ENCODE assay signal across 6 cellular contexts in the genomic region with DNA sequence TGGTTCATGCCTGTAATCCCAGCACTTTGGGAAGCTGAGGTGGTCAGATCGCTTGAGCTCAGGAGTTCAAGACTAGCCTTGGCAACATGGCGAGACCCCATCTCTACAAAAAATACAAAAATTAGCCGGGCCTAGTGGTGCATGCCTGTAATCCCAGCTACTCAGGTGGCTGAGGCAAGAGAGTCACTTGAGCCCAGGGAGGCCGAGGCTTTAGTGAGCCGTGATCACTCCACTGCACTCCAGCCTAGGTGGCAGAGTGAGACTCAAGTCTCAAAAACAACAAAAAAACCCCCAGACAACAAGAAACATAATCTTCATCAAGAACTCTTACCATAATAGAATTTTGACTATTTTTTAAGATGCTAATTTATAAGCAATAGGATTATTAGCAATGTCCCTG.
A peak's percentile ranks its signal among the peaks of the same experiment; 100 is the strongest.
DNase-seq lines count a peak whose midpoint lies in the region; ATAC-seq, FAIRE-seq and TF ChIP-seq lines count a peak whose summit lies in the region.
"Not testable (repeated sequence)": the region's sequence is repeated elsewhere in the genome, so short reads cannot be mapped to it uniquely, and the experiment has no call there.

No MANE protein-coding gene starts in this region.

- TF ChIP-seq CTCF in coronary artery (IDR thresholded peaks at IDR 0.05); endothelial cell of umbilical vein (IDR thresholded peaks at IDR 0.05; ENCODE audit: extremely low read depth in 1 of 2, insufficient read depth in 1 of 2, low read depth in 1 of 2, low read length in 2 of 2); thyroid gland (IDR thresholded peaks at IDR 0.05); upper lobe of right lung (IDR thresholded peaks at IDR 0.05): not testable (repeated sequence)

- H2AK5ac ChIP-seq in mesenchymal stem cell (ENCODE audit: low read length, severe bottlenecking), result not testable (repeated sequence)

- H3K4me3 ChIP-seq in coronary artery; endothelial cell of umbilical vein (replicated peaks in 1 of 3; ENCODE audit: insufficient read depth in 1 of 3, low read depth in 1 of 3, low read length in 3 of 3); mesenchymal stem cell (ENCODE audit: insufficient read depth in 1 of 2, low read depth in 1 of 2, low read length in 2 of 2); thyroid gland (replicated peaks in 1 of 3); upper lobe of right lung: not testable (repeated sequence)

- 100% methylated on average over 5 of the region's 5 CpGs for WGBS in mesenchymal stem cell
- 50 to 74% methylated on average over 5 of the region's 5 CpGs for whole genome bisulfite sequencing in thyroid gland, 2 donors

- not testable (repeated sequence) for H3K4me1 ChIP-seq in endothelial cell of umbilical vein (ENCODE audit: control insufficient read depth, extremely low read depth, insufficient read depth, low read length); upper lobe of right lung
- H3K4me1 ChIP-seq in mesenchymal stem cell (ENCODE audit: control insufficient read depth, insufficient read depth, low read depth, low read length) (peaks cover 13% of the 10 kb centered on the region), thyroid gland (peaks cover 17 to 43% of the 10 kb centered on the region in 2 donors)

- not testable (repeated sequence) for H3K79me1 ChIP-seq in mesenchymal stem cell (replicated peaks; ENCODE audit: low read length, poor library complexity, severe bottlenecking)

- FAIRE-seq in endothelial cell of umbilical vein (lab: Jason Lieb, UNC), result peak; percentile 18

- BruUV-seq in endothelial cell of umbilical vein (replicated peaks; lab: Mats Ljungman, UMichigan), result not testable (repeated sequence)

- H4K91ac ChIP-seq in mesenchymal stem cell (ENCODE audit: low read length), result not testable (repeated sequence)

- not testable (repeated sequence) for H2BK5ac ChIP-seq in mesenchymal stem cell (ENCODE audit: low read depth, low read length, poor library complexity, severe bottlenecking)

- H2BK12ac ChIP-seq in mesenchymal stem cell (ENCODE audit: low read length in 2 of 2), result not testable (repeated sequence)

- dilution Hi-C loops in endothelial cell of umbilical vein (cut with MboI; ENCODE audit: extremely low pct_ligation_motif_present, low sequenced_read_pairs), result not testable (repeated sequence)

- not testable (repeated sequence) for H2AFZ ChIP-seq in endothelial cell of umbilical vein (ENCODE audit: low read depth, low read length); mesenchymal stem cell (ENCODE audit: low read depth, low read length)

- H2BK120ac ChIP-seq in mesenchymal stem cell (ENCODE audit: low read depth, low read length), result not testable (repeated sequence)

- not testable (repeated sequence) for H3K9me3 ChIP-seq in endothelial cell of umbilical vein (replicated peaks; ENCODE audit: control insufficient read depth, insufficient read depth, low read length); mesenchymal stem cell (ENCODE audit: control insufficient read depth, low read length); thyroid gland; upper lobe of right lung

- ATAC-seq in upper lobe of right lung, result not testable (repeated sequence)

- not testable (repeated sequence) for H3K79me2 ChIP-seq in endothelial cell of umbilical vein (ENCODE audit: control insufficient read depth, insufficient read depth, low read length)

- not testable (repeated sequence) for H4K8ac ChIP-seq in mesenchymal stem cell (ENCODE audit: low read length)

- not testable (repeated sequence) for H4K20me1 ChIP-seq in endothelial cell of umbilical vein (replicated peaks; ENCODE audit: control insufficient read depth, extremely low read depth, insufficient read depth, low read length)

- POLR2A ChIA-PET in endothelial cell of umbilical vein (lab: Charles Lee), result not testable (repeated sequence)

- not testable (repeated sequence) for H3K14ac ChIP-seq in mesenchymal stem cell (ENCODE audit: low read length in 2 of 2)

- not testable (repeated sequence) for H3K9ac ChIP-seq in endothelial cell of umbilical vein (replicated peaks; ENCODE audit: extremely low read depth, insufficient read depth, low read length); mesenchymal stem cell (ENCODE audit: low read length)

- not testable (repeated sequence) for H3K36me3 ChIP-seq in endothelial cell of umbilical vein (ENCODE audit: control insufficient read depth in 2 of 2, extremely low read depth in 1 of 2, insufficient read depth in 2 of 2, low read length in 2 of 2); mesenchymal stem cell (ENCODE audit: control insufficient read depth in 1 of 2, insufficient read depth in 2 of 2, low read depth in 1 of 2, low read length in 2 of 2); thyroid gland; upper lobe of right lung

- not testable (repeated sequence) for H3K23ac ChIP-seq in mesenchymal stem cell (ENCODE audit: low read length in 2 of 2)

- H3K4ac ChIP-seq in mesenchymal stem cell (ENCODE audit: low read depth in 1 of 2, low read length in 2 of 2), result not testable (repeated sequence)

- intact Hi-C loops in endothelial cell of umbilical vein (cut with micrococcal nuclease); thyroid gland (cut with DNase I); upper lobe of right lung (cut with DNase I): not testable (repeated sequence)

- not testable (repeated sequence) for TF ChIP-seq POLR2A in endothelial cell of umbilical vein (IDR thresholded peaks at IDR 0.05; ENCODE audit: low read depth, low read length); thyroid gland (IDR thresholded peaks at IDR 0.05)

- not testable (repeated sequence) for H3K18ac ChIP-seq in mesenchymal stem cell (ENCODE audit: low read depth in 1 of 2, low read length in 2 of 2)

- CTCF ChIA-PET in endothelial cell of umbilical vein (lab: Charles Lee), result not testable (repeated sequence)

- not testable (repeated sequence) for H3K27me3 ChIP-seq in endothelial cell of umbilical vein (ENCODE audit: control insufficient read depth in 2 of 2, insufficient read depth in 2 of 2, low read length in 2 of 2); mesenchymal stem cell (ENCODE audit: control insufficient read depth in 1 of 2, insufficient read depth in 1 of 2, low read length in 2 of 2); thyroid gland; upper lobe of right lung

- not testable (repeated sequence) for H3K27ac ChIP-seq in coronary artery; endothelial cell of umbilical vein (ENCODE audit: insufficient read depth, low read depth, low read length); mesenchymal stem cell (ENCODE audit: low read length, poor library complexity, severe bottlenecking); thyroid gland; upper lobe of right lung

- DNase-seq in coronary artery (ENCODE audit: low spot score) (peak; percentile 12), thyroid gland (peak; percentile 53 to 56), upper lobe of right lung (peak; percentile 17), ureter (ENCODE audit: low spot score) (peak; percentile 6)
- not testable (repeated sequence) for DNase-seq in endothelial cell of umbilical vein (ENCODE audit: low read depth, low spot score); mesenchymal stem cell

- peak overlapping the region; percentile 12 for H2BK15ac ChIP-seq in mesenchymal stem cell (ENCODE audit: low read depth, poor library complexity, severe bottlenecking)

- not testable (repeated sequence) for H3K4me2 ChIP-seq in endothelial cell of umbilical vein (ENCODE audit: insufficient read depth, low read length); mesenchymal stem cell (ENCODE audit: low read length, poor library complexity, severe bottlenecking)

- H3K9me1 ChIP-seq in endothelial cell of umbilical vein (replicated peaks; ENCODE audit: control insufficient read depth, extremely low read depth, insufficient read depth, low read length), result not testable (repeated sequence)
